Comparison of ENCODE assay signal across 31 cellular contexts in genomic region chr19:39701291-39701690, GRCh38. TPM values are rescaled to one million over a fixed set of nuclear protein-coding genes. Genes with fewer than 3 reads are reported as not detected.
DNase-seq lines count a peak whose midpoint lies in the region; ATAC-seq and TF ChIP-seq lines count a peak whose summit lies in the region.
"Had no signal": no experiment of that assay in that cellular context is flagged by ENCODE, and none has a peak within 500 bp of the region (broad histone marks: within the 10 kb centered on the region; RNA-seq: fewer than 3 reads in every experiment).

No MANE protein-coding gene starts in this region.

- no peak for TF ChIP-seq CTCF in OCI-LY7 (conservative IDR thresholded peaks at IDR 0.05; ENCODE audit: low read length)

- no peaks in the 10 kb centered on the region for H3K9me3 ChIP-seq in OCI-LY7 (ENCODE audit: low read length)
- H3K9me3 ChIP-seq: pancreas, Peyer's patch, SJSA1 had no signal

- H2AFZ ChIP-seq in OCI-LY7 (ENCODE audit: low read length) = no peak overlapping the region; the same call in 1 of the 2 replicates

- no TSS peak for BruUV-seq in OCI-LY7 (replicated peaks; lab: Mats Ljungman, UMichigan)

- no peaks in the 10 kb centered on the region for H3K36me3 ChIP-seq in OCI-LY7 (ENCODE audit: insufficient read depth, low read length)
- H3K36me3 ChIP-seq: pancreas, Peyer's patch, SJSA1 had no signal

- peaks cover 45% of the 10 kb centered on the region for H3K4me1 ChIP-seq in OCI-LY7 (ENCODE audit: insufficient read depth, low read length, poor library complexity, severe bottlenecking)
- H3K4me1 ChIP-seq: pancreas, Peyer's patch had no signal

- peak; percentile 41 for DNase-seq in OCI-LY7 (ENCODE audit: low spot score)
- DNase-seq in stimulated activated CD4-positive, alpha-beta T cell treated with anti-CD3 and anti-CD28 coated beads, Interleukin-1b, Interleukin-23, amount 100 ng/mL, for 48 hours = no peak
- no peak for DNase-seq in NCI-H2081 (lab: John Stamatoyannopoulos, UW)
- no peak for DNase-seq in stimulated activated CD4-positive, alpha-beta T cell treated with anti-CD3 and anti-CD28 coated beads, Interleukin-2, amount 100 ng/mL, for 24 hours
- DNase-seq: activated CD4-positive, alpha-beta T cell treated with anti-CD3 and anti-CD28 coated beads for 36 hours; activated gamma-delta T cell; C1 segment of cervical spinal cord; cerebellar nuclear complex; H7; NCI-H1694; NCI-H2171; NCI-H510A treated with DMSO at 0.1 percent for 48 hours; nephron progenitor cell; pancreas; Peyer's patch; stimulated activated CD4-positive, alpha-beta T cell treated with anti-CD3 and anti-CD28 coated beads, Interleukin-2, amount 100 ng/mL, for 48 hours had no signal

- POLR2A ChIA-PET in OCI-LY7 (lab: Charles Lee) = no interaction called here

- ATAC-seq in GM18502 (IDR thresholded peaks at IDR 0.05; ENCODE audit: poor library complexity, unreplicated experiment) = peak; percentile 63
- ATAC-seq in GM19452 (IDR thresholded peaks at IDR 0.05; ENCODE audit: unreplicated experiment) = peak; percentile 56
- ATAC-seq in HG03045 (IDR thresholded peaks at IDR 0.05; ENCODE audit: unreplicated experiment) = peak; percentile 54
- no peak for ATAC-seq in HG02981 (IDR thresholded peaks at IDR 0.05; ENCODE audit: unreplicated experiment)
- ATAC-seq: activated CD4-positive, alpha-beta T cell treated with anti-CD3 and anti-CD28 coated beads for 36 hours; pancreas; stimulated activated memory B cell treated with anti-CD40 and anti-IgM and Interleukin-4, amounts not matched to agents 10 μg/mL and 1 μg/mL and 100 μg/mL, for 72 hours had no signal

- intact Hi-C loops in OCI-LY7 (cut with micrococcal nuclease; ENCODE audit: unreplicated experiment) = no loop called here

- no peak overlapping the region for H3K4me3 ChIP-seq in OCI-LY7 (ENCODE audit: low read depth, low read length, poor library complexity, severe bottlenecking)
- H3K4me3 ChIP-seq: lung, pancreas, Peyer's patch, SJSA1, smooth muscle cell had no signal

- H3K79me2 ChIP-seq in OCI-LY7 (ENCODE audit: insufficient read depth, low read depth, low read length) = no peaks in the 10 kb centered on the region

- CTCF ChIA-PET in OCI-LY7 (lab: Charles Lee; ENCODE audit: unreplicated experiment) = no interaction called here

- no peaks in the 10 kb centered on the region for H4K20me1 ChIP-seq in OCI-LY7 (ENCODE audit: insufficient read depth, low read length)

- H3K27ac ChIP-seq in OCI-LY7 (ENCODE audit: low read depth, low read length, poor library complexity, severe bottlenecking) = peak overlapping the region; percentile 60
- H3K27ac ChIP-seq: pancreas, Peyer's patch, SJSA1 had no signal

- no peaks in the 10 kb centered on the region for H3K9me2 ChIP-seq in OCI-LY7 (ENCODE audit: insufficient read depth, low read length)

- H3K4me2 ChIP-seq in OCI-LY7 (ENCODE audit: low read length) = peak overlapping the region; percentile 45
- H3K4me2 ChIP-seq: smooth muscle cell had no signal

RNA-seq across cellular contexts. Expression of gene LGALS14, which starts 3.0 kb away (rescaled TPM):
- total RNA-seq in OCI-LY7 (2014; rRNA removed; shearing (Covaris generic)) = not detected in 2 replicates
- total RNA-seq in OCI-LY7 (2022) = not detected in 2 replicates
- total RNA-seq: Daoy, endothelial cell of umbilical vein, glomerular endothelial cell, H7, kidney epithelial cell, lung, mucosa of gallbladder, pancreas, Peyer's patch, SJSA1, smooth muscle cell, temporal lobe had no signal

RNA-seq across cellular contexts. Expression of gene CLC, which starts 36.5 kb away (rescaled TPM):
- not detected in 2 replicates for total RNA-seq in OCI-LY7 (2014; rRNA removed; shearing (Covaris generic))
- not detected in 2 replicates for total RNA-seq in OCI-LY7 (2022)
- total RNA-seq: Daoy, endothelial cell of umbilical vein, glomerular endothelial cell, H7, kidney epithelial cell, Peyer's patch, SJSA1, smooth muscle cell, temporal lobe had no signal

RNA-seq across cellular contexts. Expression of gene LGALS16, which starts 45.6 kb away (rescaled TPM):
- not detected in 2 replicates for total RNA-seq in OCI-LY7 (2014; rRNA removed; shearing (Covaris generic))
- not detected in 2 replicates for total RNA-seq in OCI-LY7 (2022)
- total RNA-seq: activated CD4-positive, alpha-beta T cell treated with anti-CD3 and anti-CD28 coated beads for 36 hours; Daoy; endothelial cell of umbilical vein; glomerular endothelial cell; H7; kidney epithelial cell; lung; mucosa of gallbladder; pancreas; Peyer's patch; SJSA1; smooth muscle cell; T-helper 1 cell treated with Interleukin-12 subunit alpha and Interleukin-12 subunit beta and Interleukin-4 antibody, amounts not matched to agents 30 ng/mL and 1 ng/mL, for 36 hours; temporal lobe had no signal
